In the genomic region with DNA sequence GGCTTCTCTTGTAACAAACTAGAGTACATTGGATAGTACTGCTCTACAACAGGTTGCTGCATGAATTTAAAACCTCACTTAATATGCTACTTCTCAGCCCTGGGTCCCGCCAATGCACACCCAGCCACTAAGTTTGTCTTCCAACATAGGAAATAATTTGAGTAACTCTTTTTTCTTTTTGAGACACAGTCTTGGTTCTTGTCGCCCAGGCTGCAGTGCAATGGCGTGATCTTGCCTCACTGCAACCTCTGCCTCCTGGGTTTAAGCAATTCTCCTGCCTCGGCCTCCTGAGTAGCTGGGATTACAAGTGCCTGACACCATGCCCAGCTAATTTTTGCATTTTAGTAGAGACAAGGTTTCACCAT, we compare ENCODE assay signal across 1 cellular context.
A peak's percentile ranks its signal among the peaks of the same experiment; 100 is the strongest.
TF ChIP-seq lines count a peak whose summit lies in the region.
"Not testable (repeated sequence)": the region's sequence is repeated elsewhere in the genome, so short reads cannot be mapped to it uniquely, and the experiment has no call there.

No MANE protein-coding gene starts in this region.

TF ChIP-seq in HepG2, 621 proteins besides CTCF, POLR2A, EP300 and RAD21:
- TF ChIP-seq, protein P1, sequence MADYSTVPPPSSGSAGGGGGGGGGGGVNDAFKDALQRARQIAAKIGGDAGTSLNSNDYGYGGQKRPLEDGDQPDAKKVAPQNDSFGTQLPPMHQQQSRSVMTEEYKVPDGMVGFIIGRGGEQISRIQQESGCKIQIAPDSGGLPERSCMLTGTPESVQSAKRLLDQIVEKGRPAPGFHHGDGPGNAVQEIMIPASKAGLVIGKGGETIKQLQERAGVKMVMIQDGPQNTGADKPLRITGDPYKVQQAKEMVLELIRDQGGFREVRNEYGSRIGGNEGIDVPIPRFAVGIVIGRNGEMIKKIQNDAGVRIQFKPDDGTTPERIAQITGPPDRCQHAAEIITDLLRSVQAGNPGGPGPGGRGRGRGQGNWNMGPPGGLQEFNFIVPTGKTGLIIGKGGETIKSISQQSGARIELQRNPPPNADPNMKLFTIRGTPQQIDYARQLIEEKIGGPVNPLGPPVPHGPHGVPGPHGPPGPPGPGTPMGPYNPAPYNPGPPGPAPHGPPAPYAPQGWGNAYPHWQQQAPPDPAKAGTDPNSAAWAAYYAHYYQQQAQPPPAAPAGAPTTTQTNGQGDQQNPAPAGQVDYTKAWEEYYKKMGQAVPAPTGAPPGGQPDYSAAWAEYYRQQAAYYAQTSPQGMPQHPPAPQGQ (CRISPR knock-in tag; IDR thresholded peaks at IDR 0.05; ENCODE audit: borderline replicate concordance), result peak; percentile 8; the same call in 1 of the 2 replicates
- TF ChIP-seq SP5 (CRISPR knock-in tag; IDR thresholded peaks at IDR 0.05; ENCODE audit: borderline replicate concordance, low read depth) (peak; percentile 4; the same call in 1 of the 2 replicates), HNF4G (CRISPR knock-in tag; IDR thresholded peaks at IDR 0.05; ENCODE audit: borderline replicate concordance, low read depth) (0 out of 2 replicates have a peak, but pooled peaks have one; percentile 33), ATF7-NPFF (CRISPR knock-in tag; IDR thresholded peaks at IDR 0.05; ENCODE audit: low read depth) (0 out of 2 replicates have a peak, but pooled peaks have one; percentile 47), POLR2G (IDR thresholded peaks at IDR 0.05; ENCODE audit: low read depth, low read length) (peak; percentile 57; the same call in 1 of the 2 replicates), POLR2AphosphoS2 (IDR thresholded peaks at IDR 0.05; ENCODE audit: low read depth, low read length) (0 out of 2 replicates have a peak, but pooled peaks have one; percentile 91), RBM22 (optimal IDR thresholded peaks at IDR 0.05; ENCODE audit: low read length) (peak; percentile 77), PAF1 (CRISPR knock-in tag; IDR thresholded peaks at IDR 0.05) (0 out of 2 replicates have a peak, but pooled peaks have one; percentile 10), AGO2 (optimal IDR thresholded peaks at IDR 0.05; ENCODE audit: low read depth, low read length) (peak; percentile 79), CC2D1A (CRISPR knock-in tag; IDR thresholded peaks at IDR 0.05) (0 out of 2 replicates have a peak, but pooled peaks have one; percentile 19), RBFOX2 (IDR thresholded peaks at IDR 0.05; ENCODE audit: low read depth, low read length) (peak; percentile 53; the same call in 1 of the 2 replicates)
- TF ChIP-seq HNF4G (IDR thresholded peaks at IDR 0.05; ENCODE audit: borderline replicate concordance, low read depth, low read length), result not testable (repeated sequence)
